ENCODE assay signal across 2 cellular contexts in genomic region chrX:9957743-9958142, GRCh38.
TF ChIP-seq lines count a peak whose summit lies in the region.

No MANE protein-coding gene starts in this region.

TF ChIP-seq in GM23338, 12 proteins besides CTCF, POLR2A, EP300 and RAD21 (continued from another document):
- TF ChIP-seq CREB1 (CRISPR knock-in tag; IDR thresholded peaks at IDR 0.05; ENCODE audit: low read depth) (no peak), ZNF462 (CRISPR knock-in tag; IDR thresholded peaks at IDR 0.05) (no peak), EZH2phosphoT487 (IDR thresholded peaks at IDR 0.05; ENCODE audit: unreplicated experiment) (no peak), ZNF331 (CRISPR knock-in tag; IDR thresholded peaks at IDR 0.05; ENCODE audit: low read depth) (no peak), ZNF114 (CRISPR knock-in tag; IDR thresholded peaks at IDR 0.05) (no peak), ETS1 (IDR thresholded peaks at IDR 0.05) (no peak), REST (IDR thresholded peaks at IDR 0.05; ENCODE audit: unreplicated experiment) (no peak), EZH2 (IDR thresholded peaks at IDR 0.05; ENCODE audit: low read depth, unreplicated experiment) (no peak)

TF ChIP-seq in GM12878, 131 proteins besides CTCF, POLR2A, EP300 and RAD21 (continued from another document):
- no peak for TF ChIP-seq E2F4 (IDR thresholded peaks at IDR 0.05; ENCODE audit: low read depth, low read length)
TF ChIP-seq in GM12878: peak in this region for 0.
